In the genomic region with DNA sequence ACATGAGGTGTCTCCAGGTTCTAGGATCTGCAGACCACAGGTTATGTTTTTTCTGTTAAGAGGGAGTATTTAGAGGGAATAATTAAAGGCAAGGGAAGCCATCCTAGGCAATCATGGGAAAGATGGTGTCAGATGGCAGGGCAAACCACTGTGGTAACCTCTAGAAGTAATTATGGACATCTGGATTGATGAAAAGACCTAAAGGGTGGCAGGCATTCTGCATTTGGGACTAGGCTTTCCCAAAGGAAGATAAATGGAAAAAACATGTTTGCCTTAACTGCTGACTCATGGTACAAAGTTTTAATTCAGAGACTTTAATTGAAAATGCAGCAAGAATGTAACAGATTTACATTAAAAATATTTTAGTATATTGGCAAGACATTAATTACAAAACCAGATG, we compare ENCODE assay signal across 21 cellular contexts.
DNase-seq lines count a peak whose midpoint lies in the region; ATAC-seq and TF ChIP-seq lines count a peak whose summit lies in the region.
"Had no signal": no experiment of that assay in that cellular context is flagged by ENCODE, and none has a peak within 500 bp of the region (broad histone marks: within the 10 kb centered on the region; RNA-seq: fewer than 3 reads in every experiment).

No MANE protein-coding gene starts in this region.

- H3K36me3 ChIP-seq in BJ (ENCODE audit: control insufficient read depth, insufficient read depth, low read length) = no peaks in the 10 kb centered on the region
- no peaks in the 10 kb centered on the region for H3K36me3 ChIP-seq in SK-N-MC (ENCODE audit: insufficient read depth, low read length)
- H3K36me3 ChIP-seq in heart right ventricle = no peaks in the 10 kb centered on the region
- H3K36me3 ChIP-seq: MG63, sigmoid colon had no signal

- no peaks in the 10 kb centered on the region for H3K27me3 ChIP-seq in BJ (ENCODE audit: control insufficient read depth, insufficient read depth, low read length)
- H3K27me3 ChIP-seq in heart right ventricle = peaks cover 0 to 45% (median 16%) of the 10 kb centered on the region in 7 donors
- H3K27me3 ChIP-seq: MG63, sigmoid colon had no signal

- H3K4me3 Mint-ChIP-seq in natural killer cell = no peak overlapping the region
- H3K4me3 Mint-ChIP-seq: activated CD4-positive, alpha-beta memory T cell treated with anti-CD3 and anti-CD28 coated beads for 36 hours; activated naive CD8-positive, alpha-beta T cell; activated T-helper 17 cell treated with anti-CD3 and anti-CD28 coated beads, Interleukin-2, amount 50 U/mL, for 72 hours; central memory CD8-positive, alpha-beta T cell; HFFc6; neural crest cell; stimulated activated naive CD8-positive, alpha-beta T cell treated with anti-CD3 and anti-CD28 coated beads, Interleukin-15, Interleukin-2, amounts not matched to agents 100 ng/mL and 50 ng/mL, for 24 hours had no signal

- POLR2A ChIA-PET in BJ (lab: Charles Lee) = no interaction called here

- CTCF ChIA-PET in BJ (lab: Yijun Ruan, JAX) = no interaction called here

- ATAC-seq in natural killer cell (no peak), heart right ventricle (no peak)
- ATAC-seq: activated CD4-positive, CD25-positive, alpha-beta regulatory T cell treated with anti-CD3 and anti-CD28 coated beads, Interleukin-2, amount 50 U/mL, for 24 hours; activated T-helper 17 cell treated with anti-CD3 and anti-CD28 coated beads, Interleukin-2, amount 50 U/mL, for 72 hours; foreskin keratinocyte had no signal

- H3K27ac Mint-ChIP-seq in natural killer cell = no peak overlapping the region
- H3K27ac Mint-ChIP-seq: activated CD4-positive, alpha-beta memory T cell treated with anti-CD3 and anti-CD28 coated beads for 36 hours; activated naive CD8-positive, alpha-beta T cell; activated T-helper 17 cell treated with anti-CD3 and anti-CD28 coated beads, Interleukin-2, amount 50 U/mL, for 72 hours; HFFc6; stimulated activated naive CD8-positive, alpha-beta T cell treated with anti-CD3 and anti-CD28 coated beads, Interleukin-15, Interleukin-2, amounts not matched to agents 100 ng/mL and 50 ng/mL, for 24 hours had no signal

- H3K36me3 Mint-ChIP-seq in natural killer cell = no peaks in the 10 kb centered on the region
- H3K36me3 Mint-ChIP-seq: activated CD4-positive, alpha-beta memory T cell treated with anti-CD3 and anti-CD28 coated beads for 36 hours; activated naive CD8-positive, alpha-beta T cell had no signal

- H3K9ac ChIP-seq in SK-N-MC (ENCODE audit: insufficient read length) = no peak overlapping the region

- peaks cover 0 to 2% of the 10 kb centered on the region in 2 donors for H3K9me3 Mint-ChIP-seq in natural killer cell
- H3K9me3 Mint-ChIP-seq: activated CD4-positive, alpha-beta memory T cell treated with anti-CD3 and anti-CD28 coated beads for 36 hours; activated T-helper 17 cell treated with anti-CD3 and anti-CD28 coated beads, Interleukin-2, amount 50 U/mL, for 72 hours; central memory CD8-positive, alpha-beta T cell; HFFc6; neural crest cell; stimulated activated naive CD8-positive, alpha-beta T cell treated with anti-CD3 and anti-CD28 coated beads, Interleukin-15, Interleukin-2, amounts not matched to agents 100 ng/mL and 50 ng/mL, for 24 hours had no signal

- peaks cover 8 to 10% of the 10 kb centered on the region in 2 donors for H3K4me1 Mint-ChIP-seq in natural killer cell

- peaks cover 48 to 61% of the 10 kb centered on the region in 2 donors for H3K27me3 Mint-ChIP-seq in natural killer cell (ENCODE audit: low read depth in 2 of 2)

- TF ChIP-seq CTCF in BJ (IDR thresholded peaks at IDR 0.05; ENCODE audit: insufficient read depth, low read depth, low read length) (no peak), natural killer cell (IDR thresholded peaks at IDR 0.05) (no peak), heart right ventricle (IDR thresholded peaks at IDR 0.05) (no peak)

- intact Hi-C loops in natural killer cell (cut with micrococcal nuclease) (no loop called here), heart right ventricle (cut with DNase I) (no loop called here)

- no peak overlapping the region for H3K4me3 ChIP-seq in BJ (ENCODE audit: low read depth, low read length)
- H3K4me3 ChIP-seq in SK-N-MC = no peak overlapping the region
- H3K4me3 ChIP-seq in heart right ventricle = no peak overlapping the region
- H3K4me3 ChIP-seq: MG63, sigmoid colon had no signal

- peaks cover 0 to 12% (median 0%) of the 10 kb centered on the region in 9 donors for H3K4me1 ChIP-seq in heart right ventricle

- 0 out of 2 replicates have a peak overlapping the region, but pooled peaks have one; percentile 2 for H3K27ac ChIP-seq in SK-N-MC
- no peak overlapping the region for H3K27ac ChIP-seq in heart right ventricle
- H3K27ac ChIP-seq: foreskin keratinocyte, sigmoid colon had no signal

- H3K9me3 ChIP-seq in SK-N-MC (ENCODE audit: low read depth, low read length) (no peaks in the 10 kb centered on the region), heart right ventricle (no peaks in the 10 kb centered on the region)
- H3K9me3 ChIP-seq: MG63, sigmoid colon had no signal

- peak; percentile 44 for DNase-seq in BJ (ENCODE audit: low read depth)
- peak; percentile 35 for DNase-seq in H4 (ENCODE audit: low spot score)
- DNase-seq in SK-N-MC (ENCODE audit: low read depth, low spot score) = no peak
- peak; percentile 53 for DNase-seq in left kidney (ENCODE audit: low read depth, low spot score)
- DNase-seq in glomerular visceral epithelial cell (ENCODE audit: extremely low spot score) = no peak
- DNase-seq in natural killer cell = no peak
- no peak for DNase-seq in heart right ventricle
- DNase-seq: activated CD4-positive, alpha-beta memory T cell treated with anti-CD3 and anti-CD28 coated beads for 36 hours; activated CD8-positive, alpha-beta memory T cell treated with anti-CD3 and anti-CD28 coated beads, Interleukin-2, amount 50 U/mL, for 48 hours; dermis blood vessel endothelial cell; foreskin keratinocyte; HFFc6; MG63; Right ventricle myocardium superior; sigmoid colon had no signal

Comparison
In these comparisons a context has a peak if more than half of its experiments do, and no peak if none do; other contexts are left out.
1. DNase-seq: peak in BJ (single experiment), H4 (single experiment) and left kidney (single experiment); none in SK-N-MC (single experiment), glomerular visceral epithelial cell (single experiment), natural killer cell (single experiment) and heart right ventricle (0 of 2).